27 cellular contexts compared by ENCODE assay signal in the genomic region with DNA sequence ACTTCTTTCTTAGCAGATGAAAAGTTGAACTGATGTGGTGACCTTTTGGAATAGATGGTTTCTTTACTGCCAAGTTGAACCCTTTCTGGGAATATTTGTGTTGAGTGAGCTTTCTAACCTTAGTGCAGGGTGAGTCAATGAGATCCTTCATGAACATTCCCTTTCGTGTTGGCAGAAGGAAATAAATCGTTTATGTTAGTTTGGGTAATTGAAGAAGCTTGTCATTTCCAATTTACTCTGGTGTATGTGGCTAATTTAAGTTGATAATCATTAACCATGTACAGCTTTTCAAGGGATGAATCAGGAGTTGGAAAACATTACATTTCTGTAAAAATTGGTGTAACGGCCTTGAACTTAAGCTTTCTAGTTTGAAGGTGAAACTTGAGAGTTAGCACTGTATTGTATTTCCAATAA. TPM values are rescaled to one million over a fixed set of nuclear protein-coding genes. Genes with fewer than 3 reads are reported as not detected.
"Had no signal": no experiment of that assay in that cellular context is flagged by ENCODE, and none has a peak within 500 bp of the region (broad histone marks: within the 10 kb centered on the region; RNA-seq: fewer than 3 reads in every experiment).

No MANE protein-coding gene starts in this region.

- ATAC-seq: activated T-helper 17 cell treated with anti-CD3 and anti-CD28 coated beads, Interleukin-2, amount 50 U/mL, for 72 hours; effector memory CD8-positive, alpha-beta T cell; esophagus mucosa; gastroesophageal sphincter; T-cell had no signal

- DNase-seq: activated CD4-positive, alpha-beta T cell treated with anti-CD3 and anti-CD28 coated beads for 1 hour; activated CD4-positive, alpha-beta T cell treated with anti-CD3 and anti-CD28 coated beads, Interleukin-2, amount 50 U/mL, for 4 hours; activated CD8-positive, alpha-beta memory T cell treated with anti-CD3 and anti-CD28 coated beads for 24 hours; activated CD8-positive, alpha-beta memory T cell treated with anti-CD3 and anti-CD28 coated beads, Interleukin-2, amount 50 U/mL, for 4 hours; activated naive CD8-positive, alpha-beta T cell treated with anti-CD3 and anti-CD28 coated beads for 36 hours; activated T-cell treated with anti-CD3 and anti-CD28 coated beads, Interleukin-2, amount 50 U/mL, for 24 hours; amniotic stem cell; dorsolateral prefrontal cortex; effector memory CD8-positive, alpha-beta T cell; head of caudate nucleus; islet precursor cell; left ventricle myocardium inferior; nephron progenitor cell; posterior cingulate gyrus; stimulated activated CD4-positive, alpha-beta T cell treated with anti-CD3 and anti-CD28 coated beads, Interleukin-4, amount 100 ng/mL, for 24 hours; stimulated activated naive CD4-positive, alpha-beta T cell treated with Interleukin-2 at 50 U/mL for 16 hours; T-cell; thyroid gland had no signal

RNA-seq across cellular contexts. Expression of a gene that starts 43.4 kb away (rescaled TPM):
- total RNA-seq: activated naive CD8-positive, alpha-beta T cell treated with anti-CD3 and anti-CD28 coated beads for 36 hours; activated T-helper 17 cell treated with anti-CD3 and anti-CD28 coated beads, Interleukin-2, amount 50 U/mL, for 72 hours; breast epithelium; endothelial cell of umbilical vein; esophagus mucosa; gastroesophageal sphincter; left ventricle myocardium inferior; lung microvascular endothelial cell; mesothelial cell of epicardium; subcutaneous adipose tissue; T-cell; thyroid gland; ureter had no signal
